9 cellular contexts compared by ENCODE assay signal in the genomic region with DNA sequence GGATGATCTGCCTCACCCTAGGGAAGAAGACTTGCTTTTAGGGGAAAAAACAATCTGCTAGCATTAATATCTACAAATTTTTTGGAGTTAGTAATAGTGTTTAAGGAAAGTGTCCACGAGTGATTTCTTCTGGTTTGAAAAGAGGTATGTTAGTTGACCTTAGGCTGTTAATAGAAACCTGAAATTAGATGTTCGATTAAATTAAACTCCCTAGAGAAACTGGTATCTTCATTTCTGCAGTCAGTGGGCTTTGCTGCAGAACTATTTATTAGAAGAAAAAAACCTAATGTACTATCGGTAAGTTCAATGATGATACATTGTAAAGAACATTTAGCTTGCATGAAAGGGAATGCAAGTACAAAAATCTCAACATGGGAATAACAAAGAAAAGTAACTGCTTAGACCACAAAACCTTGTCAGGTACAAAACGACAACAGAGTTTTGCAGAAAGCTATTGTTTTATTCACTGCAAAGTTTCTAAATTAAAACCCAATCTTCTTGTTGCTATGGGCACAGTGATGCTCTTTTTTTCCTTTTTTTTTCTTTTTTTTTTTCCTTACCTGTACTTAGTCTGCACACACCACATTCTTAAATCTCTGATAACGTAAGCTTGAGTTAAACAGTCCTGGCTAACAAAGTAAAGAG. TPM values are rescaled to one million over a fixed set of nuclear protein-coding genes. Genes with fewer than 3 reads are reported as not detected.
A peak's percentile ranks its signal among the peaks of the same experiment; 100 is the strongest.
DNase-seq lines count a peak whose midpoint lies in the region; ATAC-seq and TF ChIP-seq lines count a peak whose summit lies in the region.
"Had no signal": no experiment of that assay in that cellular context is flagged by ENCODE, and none has a peak within 500 bp of the region (broad histone marks: within the 10 kb centered on the region; RNA-seq: fewer than 3 reads in every experiment).

No MANE protein-coding gene starts in this region.

- DNase-seq in right atrium auricular region (ENCODE audit: low spot score): no peak
- no peak for DNase-seq in left cardiac atrium
- DNase-seq in chondrocyte (ENCODE audit: low spot score): no peak
- no peak for DNase-seq in NCI-H69 (lab: John Stamatoyannopoulos, UW)
- no peak for DNase-seq in ureter (ENCODE audit: low spot score)
- DNase-seq in ACHN: no peak
- DNase-seq: Karpas-422 had no signal

- peaks cover 67% of the 10 kb centered on the region for H3K4me1 Mint-ChIP-seq in chondrocyte (ENCODE audit: low read depth)

- peaks cover 2% of the 10 kb centered on the region for H3K9me3 Mint-ChIP-seq in chondrocyte (ENCODE audit: low read depth)

- no peak for ATAC-seq in left cardiac atrium
- no peak for ATAC-seq in HG03139 (IDR thresholded peaks at IDR 0.05; ENCODE audit: unreplicated experiment)

- no peaks in the 10 kb centered on the region for H3K36me3 ChIP-seq in right atrium auricular region
- peaks cover 0 to 5% of the 10 kb centered on the region in 2 donors for H3K36me3 ChIP-seq in muscle layer of duodenum (ENCODE audit: control insufficient read depth in 1 of 2, insufficient read depth in 2 of 2, low read length in 2 of 2)

- peak overlapping the region; percentile 98 for H3K27ac Mint-ChIP-seq in chondrocyte (ENCODE audit: unreplicated experiment)

- H3K4me3 ChIP-seq in right atrium auricular region (peak overlapping the region; percentile 96 to 98), muscle layer of duodenum (ENCODE audit: low read depth in 1 of 2, low read length in 2 of 2) (peak overlapping the region; percentile 82 to 89)

- H3K9me3 ChIP-seq in right atrium auricular region (no peaks in the 10 kb centered on the region), muscle layer of duodenum (ENCODE audit: control insufficient read depth in 1 of 2, low read length in 2 of 2) (no peaks in the 10 kb centered on the region)

- peak overlapping the region; percentile 98 to 99 for H3K27ac ChIP-seq in right atrium auricular region
- H3K27ac ChIP-seq in muscle layer of duodenum (ENCODE audit: low read length): peak overlapping the region; percentile 99

- no peaks in the 10 kb centered on the region for H3K27me3 Mint-ChIP-seq in chondrocyte (ENCODE audit: low read depth)

- TF ChIP-seq CTCF in right atrium auricular region (IDR thresholded peaks at IDR 0.05) (no peak), chondrocyte (IDR thresholded peaks at IDR 0.05) (no peak)

- H3K36me3 Mint-ChIP-seq in chondrocyte (ENCODE audit: low read depth): no peaks in the 10 kb centered on the region

- H3K4me1 ChIP-seq in right atrium auricular region (peaks cover 0 to 59% of the 10 kb centered on the region in 2 donors), muscle layer of duodenum (ENCODE audit: control insufficient read depth in 1 of 2, insufficient read depth in 2 of 2, low read length in 2 of 2) (peaks cover 23 to 26% of the 10 kb centered on the region in 2 donors)

- in situ Hi-C loops in ACHN (cut with HindIII; ENCODE audit: low pct_ligation_motif_present, low pct_unique_long_range_greater_than_20kb, low sequenced_read_pairs): no loop called here

- H3K27me3 ChIP-seq in right atrium auricular region: no peaks in the 10 kb centered on the region
- H3K27me3 ChIP-seq in muscle layer of duodenum (ENCODE audit: low read depth, low read length): no peaks in the 10 kb centered on the region

- intact Hi-C loops in left cardiac atrium (cut with DNase I): loop anchor here in 1 of 2 donors (2.0 kb wide), 1 partner anchor 347 kb away; no protein-coding TSS in a partner anchor

- H3K4me3 Mint-ChIP-seq in chondrocyte (ENCODE audit: unreplicated experiment): peak overlapping the region; percentile 88

RNA-seq across cellular contexts. Expression of a gene that starts 2.0 kb away (rescaled TPM):
- 10 to 100 TPM; 22.6 to 28.8 TPM for total RNA-seq in right atrium auricular region
- 10 to 100 TPM; 20.6 to 29.5 TPM for total RNA-seq in left cardiac atrium
- total RNA-seq in chondrocyte: 26.4 to 27.6 TPM (median 26.7 TPM) in 3 replicates
- 81.8 TPM for total RNA-seq in ureter
